Comparison of ENCODE assay signal across 14 cellular contexts in the genomic region with DNA sequence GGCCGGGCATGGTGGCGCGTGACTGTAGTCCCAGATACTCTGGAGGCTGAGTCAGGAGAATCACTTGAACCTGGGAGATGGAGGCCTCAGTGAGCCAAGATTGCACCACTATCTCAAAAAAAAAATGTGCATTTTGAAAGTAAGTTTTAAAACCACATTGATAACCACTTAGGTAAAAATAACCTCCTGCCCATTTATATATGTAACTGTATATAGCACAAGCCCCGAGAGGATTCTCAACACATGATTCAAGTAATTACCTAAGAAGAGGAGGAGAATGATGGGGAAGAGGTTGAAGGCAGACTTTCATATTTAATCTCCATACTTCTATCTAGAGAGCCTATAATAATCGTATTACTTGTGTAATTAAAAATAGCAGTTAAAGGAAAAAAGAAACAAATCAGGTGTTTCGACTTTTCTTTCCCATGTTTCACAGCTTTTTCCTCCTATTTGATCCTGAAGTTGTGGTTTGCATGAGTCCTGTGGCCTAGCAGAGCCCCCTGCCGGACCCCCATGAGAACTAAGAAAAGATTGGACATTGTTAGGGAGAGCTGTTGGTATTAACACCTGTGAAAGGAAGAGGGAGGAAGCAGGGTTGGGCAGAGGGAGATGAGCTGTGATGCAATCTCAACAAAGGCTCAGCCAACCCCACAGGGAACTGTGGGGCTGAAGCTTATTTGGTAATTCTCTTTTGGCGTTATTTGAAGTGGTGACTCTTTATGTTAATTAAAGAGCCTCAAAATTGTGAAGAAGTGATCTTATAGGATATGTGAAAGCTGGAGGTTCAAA. TPM values are rescaled to one million over a fixed set of nuclear protein-coding genes. Genes with fewer than 3 reads are reported as not detected.
DNase-seq lines count a peak whose midpoint lies in the region; ATAC-seq and TF ChIP-seq lines count a peak whose summit lies in the region.
"Had no signal": no experiment of that assay in that cellular context is flagged by ENCODE, and none has a peak within 500 bp of the region (broad histone marks: within the 10 kb centered on the region; RNA-seq: fewer than 3 reads in every experiment).

No MANE protein-coding gene starts in this region.

- H3K9me3 Mint-ChIP-seq in type B pancreatic cell = no peaks in the 10 kb centered on the region
- H3K9me3 Mint-ChIP-seq: activated T-helper 2 cell treated with anti-CD3 and anti-CD28 coated beads, Interferon-gamma antibody, Interleukin-2, Interleukin-4, amounts not matched to agents 10 μg/mL and 5 μg/mL and 100 μg/mL, durations not matched to agents 14 hours and 24 hours and 36 hours had no signal

- no peaks in the 10 kb centered on the region for H3K4me1 Mint-ChIP-seq in type B pancreatic cell (ENCODE audit: unreplicated experiment)

- no peak overlapping the region for H3K27ac Mint-ChIP-seq in type B pancreatic cell
- H3K27ac Mint-ChIP-seq: activated CD4-positive, alpha-beta memory T cell treated with anti-CD3 and anti-CD28 coated beads for 36 hours; activated T-helper 2 cell treated with anti-CD3 and anti-CD28 coated beads, Interferon-gamma antibody, Interleukin-2, Interleukin-4, amounts not matched to agents 10 μg/mL and 5 μg/mL and 100 μg/mL, durations not matched to agents 14 hours and 24 hours and 36 hours had no signal

- peak; percentile 21 to 39 for DNase-seq in NOMO-1 (lab: John Stamatoyannopoulos, UW; ENCODE audit: unreplicated experiment in 2 of 2)
- DNase-seq in NOMO-1 treated with dmso at 0.1 percent for 144 hours (lab: John Stamatoyannopoulos, UW; ENCODE audit: unreplicated experiment) = no peak
- DNase-seq in HuH-7 (ENCODE audit: low spot score) = peak; percentile 18
- DNase-seq in SKM-1 treated with dmso at 0.1 percent for 144 hours (lab: John Stamatoyannopoulos, UW; ENCODE audit: unreplicated experiment) = peak; percentile 15
- no peak for DNase-seq in type B pancreatic cell (ENCODE audit: extremely low spot score, unreplicated experiment)
- no peak for DNase-seq in COR-L47 (lab: John Stamatoyannopoulos, UW)
- DNase-seq: activated CD4-positive, alpha-beta memory T cell treated with anti-CD3 and anti-CD28 coated beads for 36 hours; amygdala; DMS79; NCI-H1436 treated with DMSO at 0.1 percent for 48 hours; stimulated activated naive CD4-positive, alpha-beta T cell had no signal

- no peaks in the 10 kb centered on the region for H3K27me3 Mint-ChIP-seq in type B pancreatic cell
- H3K27me3 Mint-ChIP-seq: activated CD4-positive, alpha-beta memory T cell treated with anti-CD3 and anti-CD28 coated beads for 36 hours had no signal

- no peaks in the 10 kb centered on the region for H3K36me3 Mint-ChIP-seq in type B pancreatic cell
- H3K36me3 Mint-ChIP-seq: activated CD4-positive, alpha-beta memory T cell treated with anti-CD3 and anti-CD28 coated beads for 36 hours had no signal

- ATAC-seq in GM21515 (IDR thresholded peaks at IDR 0.05; ENCODE audit: unreplicated experiment) (no peak), HG03196 (IDR thresholded peaks at IDR 0.05; ENCODE audit: unreplicated experiment) (no peak)

- peak; percentile 51 for TF ChIP-seq CTCF in type B pancreatic cell (conservative IDR thresholded peaks at IDR 0.05)

- no peak overlapping the region for H3K4me3 Mint-ChIP-seq in type B pancreatic cell
- H3K4me3 Mint-ChIP-seq: activated CD4-positive, alpha-beta memory T cell treated with anti-CD3 and anti-CD28 coated beads for 36 hours had no signal

RNA-seq across cellular contexts. Expression of a gene that starts 22.1 kb away (rescaled TPM):
- total RNA-seq in type B pancreatic cell (ENCODE audit: low replicate concordance) = 2.6 and 3.8 TPM in 2 replicates
- total RNA-seq: activated T-helper 2 cell treated with anti-CD3 and anti-CD28 coated beads, Interferon-gamma antibody, Interleukin-2, Interleukin-4, amounts not matched to agents 10 μg/mL and 5 μg/mL and 100 μg/mL, durations not matched to agents 14 hours and 24 hours and 36 hours had no signal

RNA-seq across cellular contexts. Expression of a gene that starts 56.2 kb away (rescaled TPM):
- total RNA-seq in type B pancreatic cell (ENCODE audit: low replicate concordance) = 62.7 and 75.6 TPM in 2 replicates

RNA-seq across cellular contexts. Expression of a gene that starts 56.5 kb away (rescaled TPM):
- 12.2 and 17.8 TPM in 2 replicates for total RNA-seq in type B pancreatic cell (ENCODE audit: low replicate concordance)

Comparison
In these comparisons a context has a peak if more than half of its experiments do, and no peak if none do; other contexts are left out.
1. DNase-seq: peak in NOMO-1 (2 of 2), HuH-7 (single experiment) and SKM-1 treated with dmso at 0.1 percent for 144 hours (single experiment); none in NOMO-1 treated with dmso at 0.1 percent for 144 hours (single experiment), type B pancreatic cell (single experiment) and COR-L47 (single experiment).